Comparison of ENCODE assay signal across 2 cellular contexts in genomic region chr10:20615395-20615794, GRCh38.
TF ChIP-seq lines count a peak whose summit lies in the region.

No MANE protein-coding gene starts in this region.

TF ChIP-seq in GM23338, 12 proteins besides CTCF, POLR2A, EP300 and RAD21:
- no peak for TF ChIP-seq CREB1 (CRISPR knock-in tag; IDR thresholded peaks at IDR 0.05; ENCODE audit: low read depth)
- no peak for TF ChIP-seq REST (IDR thresholded peaks at IDR 0.05; ENCODE audit: unreplicated experiment)
- TF ChIP-seq, protein P1, sequence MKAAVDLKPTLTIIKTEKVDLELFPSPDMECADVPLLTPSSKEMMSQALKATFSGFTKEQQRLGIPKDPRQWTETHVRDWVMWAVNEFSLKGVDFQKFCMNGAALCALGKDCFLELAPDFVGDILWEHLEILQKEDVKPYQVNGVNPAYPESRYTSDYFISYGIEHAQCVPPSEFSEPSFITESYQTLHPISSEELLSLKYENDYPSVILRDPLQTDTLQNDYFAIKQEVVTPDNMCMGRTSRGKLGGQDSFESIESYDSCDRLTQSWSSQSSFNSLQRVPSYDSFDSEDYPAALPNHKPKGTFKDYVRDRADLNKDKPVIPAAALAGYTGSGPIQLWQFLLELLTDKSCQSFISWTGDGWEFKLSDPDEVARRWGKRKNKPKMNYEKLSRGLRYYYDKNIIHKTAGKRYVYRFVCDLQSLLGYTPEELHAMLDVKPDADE (IDR thresholded peaks at IDR 0.05) = no peak
- no peak for TF ChIP-seq EZH2phosphoT487 (IDR thresholded peaks at IDR 0.05; ENCODE audit: unreplicated experiment)
- no peak for TF ChIP-seq ZNF462 (CRISPR knock-in tag; IDR thresholded peaks at IDR 0.05)

TF ChIP-seq in H1, 55 proteins besides CTCF, POLR2A, EP300 and RAD21:
- TF ChIP-seq PHF8 (conservative IDR thresholded peaks at IDR 0.05; ENCODE audit: low read depth, low read length) (no peak), KDM1A (IDR thresholded peaks at IDR 0.05; ENCODE audit: borderline replicate concordance, low read length) (no peak), ATF3 (IDR thresholded peaks at IDR 0.05; ENCODE audit: insufficient read depth, low read depth, low read length) (no peak), CBX5 (IDR thresholded peaks at IDR 0.05; ENCODE audit: low read depth, low read length) (no peak), KDM4A (IDR thresholded peaks at IDR 0.05; ENCODE audit: low read depth, low read length, severe bottlenecking) (no peak), CBX8 (IDR thresholded peaks at IDR 0.05; ENCODE audit: borderline replicate concordance, low read depth, low read length) (no peak), RNF2 (IDR thresholded peaks at IDR 0.05; ENCODE audit: borderline replicate concordance, low read depth, low read length, missing control alignments, poor library complexity, severe bottlenecking) (no peak), ASH2L (IDR thresholded peaks at IDR 0.05; ENCODE audit: low read length) (no peak), HDAC6 (IDR thresholded peaks at IDR 0.05; ENCODE audit: low read depth, low read length) (no peak), MAFK (IDR thresholded peaks at IDR 0.05; ENCODE audit: low read depth, low read length) (no peak), CEBPB (IDR thresholded peaks at IDR 0.05; ENCODE audit: low read depth, low read length) (no peak), TBP (IDR thresholded peaks at IDR 0.05; ENCODE audit: low read depth, low read length) (no peak), NANOG (IDR thresholded peaks at IDR 0.05; ENCODE audit: insufficient read depth, low read depth, low read length, poor library complexity, severe bottlenecking) (no peak), POLR2AphosphoS5 (IDR thresholded peaks at IDR 0.05; ENCODE audit: low read depth, low read length) (no peak)
